ENCODE assay signal across 19 cellular contexts in genomic region chr5:5891350-5891749, GRCh38.
DNase-seq lines count a peak whose midpoint lies in the region; ATAC-seq and TF ChIP-seq lines count a peak whose summit lies in the region.
"Had no signal": no experiment of that assay in that cellular context is flagged by ENCODE, and none has a peak within 500 bp of the region (broad histone marks: within the 10 kb centered on the region; RNA-seq: fewer than 3 reads in every experiment).

No MANE protein-coding gene starts in this region.

- CTCF ChIA-PET in activated CD8-positive, alpha-beta T cell treated with anti-CD3 and anti-CD28 coated beads for 36 hours (lab: Charles Lee), result interaction anchor here (0.6 kb wide), 1 partner anchor 12 kb away, joined by 3 read pairs; no protein-coding TSS in a partner anchor
- CTCF ChIA-PET in activated CD8-positive, alpha-beta T cell treated with anti-CD3 and anti-CD28 coated beads, Interleukin-2, amount 10 ng/mL, durations not matched to agents 7 days and 5 days (lab: Charles Lee), result no interaction called here
- CTCF ChIA-PET in Calu3 (lab: Charles Lee), result no interaction called here

- H3K4me3 ChIP-seq in MG63 (no peak overlapping the region), body of pancreas (no peak overlapping the region)
- H3K4me3 ChIP-seq: ascending aorta, skin epidermis, suprapubic skin had no signal

- H3K27me3 ChIP-seq in MG63 (no peaks in the 10 kb centered on the region; the same call in none of the 2 replicates), body of pancreas (no peaks in the 10 kb centered on the region)
- H3K27me3 ChIP-seq: ascending aorta had no signal

- H3K27ac Mint-ChIP-seq in activated CD8-positive, alpha-beta T cell treated with anti-CD3 and anti-CD28 coated beads for 36 hours, result no peak overlapping the region
- no peak overlapping the region for H3K27ac Mint-ChIP-seq in activated CD8-positive, alpha-beta T cell treated with anti-CD3 and anti-CD28 coated beads, Interleukin-2, amount 10 ng/mL, durations not matched to agents 7 days and 5 days
- no peak overlapping the region for H3K27ac Mint-ChIP-seq in stimulated activated memory B cell treated with anti-CD40 and anti-IgM and Interleukin-4, amounts not matched to agents 10 μg/mL and 1 μg/mL and 100 μg/mL, for 72 hours
- no peak overlapping the region for H3K27ac Mint-ChIP-seq in Calu3 (ENCODE audit: unreplicated experiment)

- BruUV-seq in Calu3 (replicated peaks; lab: Mats Ljungman, UMichigan), result no TSS peak

- TF ChIP-seq POLR2A in body of pancreas (IDR thresholded peaks at IDR 0.05), result no peak

- no peaks in the 10 kb centered on the region for H3K36me3 ChIP-seq in MG63
- H3K36me3 ChIP-seq in body of pancreas (replicated peaks in 1 of 2; ENCODE audit: insufficient read depth in 1 of 2, low read depth in 2 of 2), result no peaks in the 10 kb centered on the region
- H3K36me3 ChIP-seq: ascending aorta, suprapubic skin had no signal

- ATAC-seq in activated CD8-positive, alpha-beta T cell treated with anti-CD3 and anti-CD28 coated beads for 36 hours, result no peak
- no peak for ATAC-seq in activated CD8-positive, alpha-beta T cell treated with anti-CD3 and anti-CD28 coated beads, Interleukin-2, amount 10 ng/mL, durations not matched to agents 7 days and 5 days
- ATAC-seq in stimulated activated memory B cell treated with anti-CD40 and anti-IgM and Interleukin-4, amounts not matched to agents 10 μg/mL and 1 μg/mL and 100 μg/mL, for 72 hours, result peak; percentile 50
- ATAC-seq in body of pancreas, result no peak
- ATAC-seq: Panc1 had no signal

- no peaks in the 10 kb centered on the region for H3K36me3 Mint-ChIP-seq in activated CD8-positive, alpha-beta T cell treated with anti-CD3 and anti-CD28 coated beads for 36 hours (ENCODE audit: low read depth)
- H3K36me3 Mint-ChIP-seq in activated CD8-positive, alpha-beta T cell treated with anti-CD3 and anti-CD28 coated beads, Interleukin-2, amount 10 ng/mL, durations not matched to agents 7 days and 5 days (ENCODE audit: low read depth), result no peaks in the 10 kb centered on the region
- H3K36me3 Mint-ChIP-seq in stimulated activated memory B cell treated with anti-CD40 and anti-IgM and Interleukin-4, amounts not matched to agents 10 μg/mL and 1 μg/mL and 100 μg/mL, for 72 hours, result no peaks in the 10 kb centered on the region
- no peaks in the 10 kb centered on the region for H3K36me3 Mint-ChIP-seq in Calu3 (ENCODE audit: insufficient read depth, unreplicated experiment)

- H3K27me3 Mint-ChIP-seq in activated CD8-positive, alpha-beta T cell treated with anti-CD3 and anti-CD28 coated beads for 36 hours, result peaks cover 5% of the 10 kb centered on the region
- H3K27me3 Mint-ChIP-seq in activated CD8-positive, alpha-beta T cell treated with anti-CD3 and anti-CD28 coated beads, Interleukin-2, amount 10 ng/mL, durations not matched to agents 7 days and 5 days (ENCODE audit: low read depth), result peaks cover 2% of the 10 kb centered on the region
- H3K27me3 Mint-ChIP-seq in stimulated activated memory B cell treated with anti-CD40 and anti-IgM and Interleukin-4, amounts not matched to agents 10 μg/mL and 1 μg/mL and 100 μg/mL, for 72 hours, result peaks cover 20% of the 10 kb centered on the region
- H3K27me3 Mint-ChIP-seq in Calu3 (ENCODE audit: unreplicated experiment), result no peaks in the 10 kb centered on the region

- peak; percentile 27 for DNase-seq in activated CD8-positive, alpha-beta T cell treated with anti-CD3 and anti-CD28 coated beads for 36 hours
- DNase-seq in activated CD8-positive, alpha-beta T cell treated with anti-CD3 and anti-CD28 coated beads, Interleukin-2, amount 10 ng/mL, durations not matched to agents 7 days and 5 days, result no peak
- DNase-seq in MG63, result peak; percentile 38
- peak in 36 of 61 donors; percentile 7 to 92 (median 34) for DNase-seq in caudate nucleus (lab: John Stamatoyannopoulos, UW)
- no peak for DNase-seq in NCI-H748 treated with DMSO at 0.1 percent for 48 hours (lab: John Stamatoyannopoulos, UW)
- DNase-seq in Calu3, result no peak
- no peak for DNase-seq in body of pancreas
- DNase-seq: DMS 273 treated with DMSO at 0.1 percent for 48 hours, midbrain, NCI-H1694, NCI-H510A, occipital lobe, T-helper 2 cell had no signal

- no peak overlapping the region for H3K4me3 Mint-ChIP-seq in activated CD8-positive, alpha-beta T cell treated with anti-CD3 and anti-CD28 coated beads for 36 hours
- H3K4me3 Mint-ChIP-seq in activated CD8-positive, alpha-beta T cell treated with anti-CD3 and anti-CD28 coated beads, Interleukin-2, amount 10 ng/mL, durations not matched to agents 7 days and 5 days, result no peak overlapping the region
- no peak overlapping the region for H3K4me3 Mint-ChIP-seq in stimulated activated memory B cell treated with anti-CD40 and anti-IgM and Interleukin-4, amounts not matched to agents 10 μg/mL and 1 μg/mL and 100 μg/mL, for 72 hours
- no peak overlapping the region for H3K4me3 Mint-ChIP-seq in Calu3 (ENCODE audit: low read depth, unreplicated experiment)

- intact Hi-C loops in activated CD8-positive, alpha-beta T cell treated with anti-CD3 and anti-CD28 coated beads for 36 hours (cut with micrococcal nuclease), result no loop called here
- intact Hi-C loops in Calu3 (cut with micrococcal nuclease; ENCODE audit: unreplicated experiment) (no loop called here), body of pancreas (cut with DNase I) (no loop called here)

- no peaks in the 10 kb centered on the region for H3K4me1 Mint-ChIP-seq in activated CD8-positive, alpha-beta T cell treated with anti-CD3 and anti-CD28 coated beads for 36 hours (ENCODE audit: low read depth)
- no peaks in the 10 kb centered on the region for H3K4me1 Mint-ChIP-seq in activated CD8-positive, alpha-beta T cell treated with anti-CD3 and anti-CD28 coated beads, Interleukin-2, amount 10 ng/mL, durations not matched to agents 7 days and 5 days (ENCODE audit: low read depth)
- peaks cover 5% of the 10 kb centered on the region for H3K4me1 Mint-ChIP-seq in stimulated activated memory B cell treated with anti-CD40 and anti-IgM and Interleukin-4, amounts not matched to agents 10 μg/mL and 1 μg/mL and 100 μg/mL, for 72 hours
- no peaks in the 10 kb centered on the region for H3K4me1 Mint-ChIP-seq in Calu3 (ENCODE audit: low read depth, unreplicated experiment)

- H3K4me1 ChIP-seq in body of pancreas, result no peaks in the 10 kb centered on the region
- H3K4me1 ChIP-seq: ascending aorta, suprapubic skin had no signal

- H3K27ac ChIP-seq in caudate nucleus (ENCODE audit: low read depth, low read length) (no peak overlapping the region), body of pancreas (no peak overlapping the region)
- H3K27ac ChIP-seq: ascending aorta, KMS-11, skin epidermis, suprapubic skin had no signal

- H3K9me3 ChIP-seq in MG63, result no peaks in the 10 kb centered on the region
- H3K9me3 ChIP-seq in body of pancreas, result no peaks in the 10 kb centered on the region
- H3K9me3 ChIP-seq: ascending aorta, suprapubic skin had no signal

- POLR2A ChIA-PET in activated CD8-positive, alpha-beta T cell treated with anti-CD3 and anti-CD28 coated beads for 36 hours (lab: Charles Lee), result no interaction called here
- POLR2A ChIA-PET in activated CD8-positive, alpha-beta T cell treated with anti-CD3 and anti-CD28 coated beads, Interleukin-2, amount 10 ng/mL, durations not matched to agents 7 days and 5 days (lab: Charles Lee), result no interaction called here

- WGBS in body of pancreas, 2 donors, result 51 to 55% methylated on average over 5 of the region's 5 CpGs

- H3K9me3 Mint-ChIP-seq in activated CD8-positive, alpha-beta T cell treated with anti-CD3 and anti-CD28 coated beads for 36 hours, result peaks cover 4% of the 10 kb centered on the region
- H3K9me3 Mint-ChIP-seq in activated CD8-positive, alpha-beta T cell treated with anti-CD3 and anti-CD28 coated beads, Interleukin-2, amount 10 ng/mL, durations not matched to agents 7 days and 5 days (ENCODE audit: insufficient read depth), result no peaks in the 10 kb centered on the region
- H3K9me3 Mint-ChIP-seq in stimulated activated memory B cell treated with anti-CD40 and anti-IgM and Interleukin-4, amounts not matched to agents 10 μg/mL and 1 μg/mL and 100 μg/mL, for 72 hours, result peaks cover 4% of the 10 kb centered on the region
- peaks cover 6% of the 10 kb centered on the region for H3K9me3 Mint-ChIP-seq in Calu3 (ENCODE audit: low read depth, unreplicated experiment)

- TF ChIP-seq CTCF in activated CD8-positive, alpha-beta T cell treated with anti-CD3 and anti-CD28 coated beads for 36 hours (IDR thresholded peaks at IDR 0.05), result no peak
- TF ChIP-seq CTCF in Calu3 (IDR thresholded peaks at IDR 0.05; ENCODE audit: unreplicated experiment) (no peak), body of pancreas (IDR thresholded peaks at IDR 0.05) (no peak)

Comparison
In these comparisons a context has a peak if more than half of its experiments do, and no peak if none do; other contexts are left out.
1. DNase-seq: peak in activated CD8-positive, alpha-beta T cell treated with anti-CD3 and anti-CD28 coated beads for 36 hours (single experiment), MG63 (single experiment) and caudate nucleus (36 of 61); none in activated CD8-positive, alpha-beta T cell treated with anti-CD3 and anti-CD28 coated beads, Interleukin-2, amount 10 ng/mL, durations not matched to agents 7 days and 5 days (single experiment), NCI-H748 treated with DMSO at 0.1 percent for 48 hours (single experiment), Calu3 (single experiment) and body of pancreas (0 of 4).